23 cellular contexts compared by ENCODE assay signal in the genomic region with DNA sequence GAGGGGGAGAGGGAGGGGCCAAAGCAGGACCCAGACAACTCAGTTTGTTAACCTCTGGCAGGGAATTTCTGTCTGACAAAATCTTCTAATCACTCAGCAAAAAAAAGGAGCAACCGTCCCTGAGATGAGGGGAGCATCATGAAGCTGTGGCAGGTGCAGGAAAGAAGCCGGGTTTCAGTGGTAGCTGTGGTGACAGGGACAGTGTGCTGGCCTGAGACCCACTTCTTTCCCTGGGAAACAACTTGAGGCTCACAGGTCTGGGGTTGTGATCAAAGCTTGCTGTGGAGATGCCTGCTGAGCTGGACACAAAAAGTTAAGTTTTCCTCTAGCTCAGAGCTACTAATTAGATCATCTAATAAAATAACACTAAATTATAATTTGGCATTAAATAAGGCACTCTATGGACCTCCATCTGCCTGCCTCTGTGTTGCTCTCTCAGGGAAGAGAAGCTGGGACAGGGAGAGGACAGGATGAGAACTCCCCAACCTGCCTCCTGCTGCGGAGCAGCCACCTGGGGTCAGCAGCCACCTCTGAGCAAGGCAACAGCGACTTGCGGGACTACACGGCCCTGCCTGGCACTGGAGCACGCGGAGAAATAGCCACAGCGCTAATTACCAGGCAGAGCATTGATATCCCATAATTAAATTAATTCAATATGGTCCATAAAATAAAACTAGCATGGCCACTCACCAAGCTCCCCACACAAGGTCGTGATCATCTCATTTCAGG.
DNase-seq lines count a peak whose midpoint lies in the region; ATAC-seq and TF ChIP-seq lines count a peak whose summit lies in the region.
"Had no signal": no experiment of that assay in that cellular context is flagged by ENCODE, and none has a peak within 500 bp of the region (broad histone marks: within the 10 kb centered on the region; RNA-seq: fewer than 3 reads in every experiment).

No MANE protein-coding gene starts in this region.

- no peaks in the 10 kb centered on the region for H3K36me3 ChIP-seq in mesendoderm (ENCODE audit: control insufficient read depth, insufficient read depth, low read length)
- H3K36me3 ChIP-seq in transverse colon: no peaks in the 10 kb centered on the region
- no peaks in the 10 kb centered on the region for H3K36me3 ChIP-seq in breast epithelium
- H3K36me3 ChIP-seq: brain microvascular endothelial cell, SJCRH30 had no signal

- H3K4ac ChIP-seq in mesendoderm (ENCODE audit: low read depth, low read length): no peak overlapping the region

- H3K27me3 ChIP-seq in mesendoderm (ENCODE audit: insufficient read depth, low read length, poor library complexity) (no peaks in the 10 kb centered on the region), transverse colon (peaks cover 11% of the 10 kb centered on the region), breast epithelium (peaks cover 0 to 21% of the 10 kb centered on the region in 2 donors)
- H3K27me3 ChIP-seq: brain microvascular endothelial cell had no signal

- no peak overlapping the region for H2AK5ac ChIP-seq in mesendoderm (ENCODE audit: low read length)

- H2BK15ac ChIP-seq in mesendoderm (replicated peaks; ENCODE audit: low read depth): no peak overlapping the region

- no peak overlapping the region for H3K4me3 ChIP-seq in coronary artery
- no peak overlapping the region for H3K4me3 ChIP-seq in mesendoderm (ENCODE audit: low read length)
- no peak overlapping the region for H3K4me3 ChIP-seq in transverse colon
- no peak overlapping the region for H3K4me3 ChIP-seq in breast epithelium
- H3K4me3 ChIP-seq: PC-9, psoas muscle, SJCRH30 had no signal

- peaks cover 15 to 28% of the 10 kb centered on the region in 2 donors for H3K27me3 Mint-ChIP-seq in natural killer cell treated with Interleukin-12 subunit alpha and Interleukin-12 subunit beta and Interleukin-15 and Interleukin-18, amount 100 ng/mL, for 72 hours
- H3K27me3 Mint-ChIP-seq in natural killer cell (ENCODE audit: low read depth in 2 of 2) (peaks cover 9 to 14% of the 10 kb centered on the region in 2 donors), type B pancreatic cell (peaks cover 22% of the 10 kb centered on the region)
- H3K27me3 Mint-ChIP-seq: CD4-positive, CD25-positive, alpha-beta regulatory T cell had no signal

- no peaks in the 10 kb centered on the region for H3K79me2 ChIP-seq in mesendoderm (ENCODE audit: control insufficient read depth, insufficient read depth, low read length)

- H2BK120ac ChIP-seq in mesendoderm (ENCODE audit: low read depth, low read length): no peak overlapping the region

- no peak overlapping the region for H2BK5ac ChIP-seq in mesendoderm (ENCODE audit: low read length)

- no peaks in the 10 kb centered on the region for H3K9me3 Mint-ChIP-seq in natural killer cell treated with Interleukin-12 subunit alpha and Interleukin-12 subunit beta and Interleukin-15 and Interleukin-18, amount 100 ng/mL, for 72 hours
- H3K9me3 Mint-ChIP-seq in natural killer cell (no peaks in the 10 kb centered on the region), type B pancreatic cell (no peaks in the 10 kb centered on the region)
- H3K9me3 Mint-ChIP-seq: activated T-helper 2 cell treated with anti-CD3 and anti-CD28 coated beads, Interferon-gamma antibody, Interleukin-2, Interleukin-4, amounts not matched to agents 10 μg/mL and 5 μg/mL and 100 μg/mL, durations not matched to agents 14 hours and 24 hours and 36 hours; T-helper 2 cell treated with Interferon-gamma antibody and Interleukin-4, amounts not matched to agents 5 μg/mL and 100 μg/mL, for 36 hours had no signal

- no peak overlapping the region for H3K4me3 Mint-ChIP-seq in natural killer cell treated with Interleukin-12 subunit alpha and Interleukin-12 subunit beta and Interleukin-15 and Interleukin-18, amount 100 ng/mL, for 72 hours
- no peak overlapping the region for H3K4me3 Mint-ChIP-seq in natural killer cell
- H3K4me3 Mint-ChIP-seq in type B pancreatic cell: no peak overlapping the region
- H3K4me3 Mint-ChIP-seq: CD4-positive, CD25-positive, alpha-beta regulatory T cell; T-helper 2 cell treated with Interferon-gamma antibody and Interleukin-4, amounts not matched to agents 5 μg/mL and 100 μg/mL, for 36 hours had no signal

- in situ Hi-C loops in transverse colon (cut with MboI; ENCODE audit: low pct_ligation_motif_present in 1 of 4, low pct_unique_long_range_greater_than_20kb in 1 of 4, low sequenced_read_pairs in 3 of 4): no loop called here

- no peak for TF ChIP-seq EP300 in transverse colon (IDR thresholded peaks at IDR 0.05; ENCODE audit: low read depth)

- H3K27ac ChIP-seq in coronary artery (no peak overlapping the region), mesendoderm (ENCODE audit: low read depth, low read length) (no peak overlapping the region), transverse colon (no peak overlapping the region), breast epithelium (no peak overlapping the region)
- H3K27ac ChIP-seq: brain microvascular endothelial cell, HL-60, PC-9, psoas muscle, SJCRH30 had no signal

- TF ChIP-seq CTCF in natural killer cell (IDR thresholded peaks at IDR 0.05): no peak
- TF ChIP-seq CTCF in coronary artery (IDR thresholded peaks at IDR 0.05): no peak
- no peak for TF ChIP-seq CTCF in transverse colon (IDR thresholded peaks at IDR 0.05)
- TF ChIP-seq CTCF in type B pancreatic cell (conservative IDR thresholded peaks at IDR 0.05): no peak
- TF ChIP-seq CTCF in breast epithelium (IDR thresholded peaks at IDR 0.05): no peak

- no peaks in the 10 kb centered on the region for H3K4me1 Mint-ChIP-seq in natural killer cell treated with Interleukin-12 subunit alpha and Interleukin-12 subunit beta and Interleukin-15 and Interleukin-18, amount 100 ng/mL, for 72 hours (ENCODE audit: low read depth in 2 of 2)
- H3K4me1 Mint-ChIP-seq in natural killer cell (no peaks in the 10 kb centered on the region), type B pancreatic cell (ENCODE audit: unreplicated experiment) (peaks cover 5% of the 10 kb centered on the region)
- H3K4me1 Mint-ChIP-seq: CD4-positive, CD25-positive, alpha-beta regulatory T cell had no signal

- intact Hi-C loops in natural killer cell (cut with micrococcal nuclease) (no loop called here), transverse colon (cut with DNase I; ENCODE audit: low total_unique reads) (no loop called here), breast epithelium (cut with DNase I; ENCODE audit: low total_unique reads) (no loop called here)

- no peaks in the 10 kb centered on the region for H3K79me1 ChIP-seq in mesendoderm (ENCODE audit: low read length)

- no peak overlapping the region for H3K9ac ChIP-seq in mesendoderm (ENCODE audit: low read length)

- no peaks in the 10 kb centered on the region for H3K4me1 ChIP-seq in mesendoderm (ENCODE audit: control insufficient read depth, low read depth, low read length)
- H3K4me1 ChIP-seq in transverse colon: no peaks in the 10 kb centered on the region
- H3K4me1 ChIP-seq in breast epithelium: no peaks in the 10 kb centered on the region
- H3K4me1 ChIP-seq: psoas muscle, SJCRH30 had no signal

- DNase-seq in natural killer cell treated with Interleukin-12 subunit alpha and Interleukin-12 subunit beta and Interleukin-15 and Interleukin-18, amount 100 ng/mL, for 72 hours (ENCODE audit: low spot score): peak; percentile 40
- DNase-seq in natural killer cell: no peak
- DNase-seq in coronary artery (ENCODE audit: low spot score): peak; percentile 54
- DNase-seq in mesendoderm: peak; percentile 34
- no peak for DNase-seq in retina
- no peak for DNase-seq in transverse colon
- no peak for DNase-seq in type B pancreatic cell (ENCODE audit: extremely low spot score, unreplicated experiment)
- DNase-seq in breast epithelium (ENCODE audit: low spot score in 2 of 2): no peak
- DNase-seq: brain microvascular endothelial cell; CD4-positive, CD25-positive, alpha-beta regulatory T cell; foreskin fibroblast; hypothalamus; KG1; midbrain; NCI-H1092; NCI-H2081 treated with DMSO at 0.1 percent for 48 hours; NCI-H69; PC-9; psoas muscle; SJCRH30 had no signal

- no peak overlapping the region for H3K56ac ChIP-seq in mesendoderm (ENCODE audit: low read length)

- no peak overlapping the region for H3K27ac Mint-ChIP-seq in natural killer cell treated with Interleukin-12 subunit alpha and Interleukin-12 subunit beta and Interleukin-15 and Interleukin-18, amount 100 ng/mL, for 72 hours
- H3K27ac Mint-ChIP-seq in natural killer cell: no peak overlapping the region
- no peak overlapping the region for H3K27ac Mint-ChIP-seq in type B pancreatic cell
- H3K27ac Mint-ChIP-seq: activated T-helper 2 cell treated with anti-CD3 and anti-CD28 coated beads, Interferon-gamma antibody, Interleukin-2, Interleukin-4, amounts not matched to agents 10 μg/mL and 5 μg/mL and 100 μg/mL, durations not matched to agents 14 hours and 24 hours and 36 hours; CD4-positive, CD25-positive, alpha-beta regulatory T cell; T-helper 2 cell treated with Interferon-gamma antibody and Interleukin-4, amounts not matched to agents 5 μg/mL and 100 μg/mL, for 36 hours had no signal

- no peak overlapping the region for H4K5ac ChIP-seq in mesendoderm (ENCODE audit: low read length)

- ATAC-seq in natural killer cell treated with Interleukin-12 subunit alpha and Interleukin-12 subunit beta and Interleukin-15 and Interleukin-18, amount 100 ng/mL, for 72 hours: no peak
- ATAC-seq in natural killer cell: no peak
- ATAC-seq: psoas muscle had no signal

- no CpG with 5 or more reads among the region's 10 CpGs for WGBS in mesendoderm (ENCODE audit: extremely low coverage, insufficient coverage, low lambda C conversion rate)
- 50% methylated on average over 3 to 10 of the region's 10 CpGs for WGBS in transverse colon (ENCODE audit: low coverage in 1 of 2), 2 donors

- TF ChIP-seq POLR2A in transverse colon (IDR thresholded peaks at IDR 0.05) (no peak), breast epithelium (IDR thresholded peaks at IDR 0.05) (no peak)

- no peak overlapping the region for H3K4me2 ChIP-seq in mesendoderm (ENCODE audit: low read length)
- H3K4me2 ChIP-seq: PC-9 had no signal

- no peaks in the 10 kb centered on the region for H3K36me3 Mint-ChIP-seq in natural killer cell treated with Interleukin-12 subunit alpha and Interleukin-12 subunit beta and Interleukin-15 and Interleukin-18, amount 100 ng/mL, for 72 hours
- H3K36me3 Mint-ChIP-seq in natural killer cell: no peaks in the 10 kb centered on the region
- H3K36me3 Mint-ChIP-seq in type B pancreatic cell: no peaks in the 10 kb centered on the region
- H3K36me3 Mint-ChIP-seq: CD4-positive, CD25-positive, alpha-beta regulatory T cell had no signal

- H3K23ac ChIP-seq in mesendoderm (ENCODE audit: low read length): no peak overlapping the region

- no peak overlapping the region for H4K8ac ChIP-seq in mesendoderm (ENCODE audit: low read depth, low read length)

- no peak overlapping the region for H3K18ac ChIP-seq in mesendoderm (ENCODE audit: low read length)

- no peaks in the 10 kb centered on the region for H3K9me3 ChIP-seq in transverse colon
- H3K9me3 ChIP-seq in breast epithelium: no peaks in the 10 kb centered on the region
- H3K9me3 ChIP-seq: psoas muscle, SJCRH30 had no signal

Comparison
In these comparisons a context has a peak if more than half of its experiments do, and no peak if none do; other contexts are left out.
1. DNase-seq: peak in natural killer cell treated with Interleukin-12 subunit alpha and Interleukin-12 subunit beta and Interleukin-15 and Interleukin-18, amount 100 ng/mL, for 72 hours (single experiment), coronary artery (single experiment) and mesendoderm (single experiment); none in natural killer cell (single experiment), retina (single experiment), transverse colon (single experiment), type B pancreatic cell (single experiment) and breast epithelium (0 of 2).